In genomic region chr6:118895241-118895561, GRCh38 we compare ENCODE assay signal across 8 cellular contexts. TPM values are rescaled to one million over a fixed set of nuclear protein-coding genes. Genes with fewer than 3 reads are reported as not detected.
DNase-seq lines count a peak whose midpoint lies in the region; ATAC-seq, FAIRE-seq and TF ChIP-seq lines count a peak whose summit lies in the region.

No MANE protein-coding gene starts in this region.

- peak overlapping the region; percentile 64 for H3K18ac ChIP-seq in mesendoderm (ENCODE audit: low read length)

- ATAC-seq in K562 = no peak
- no peak for ATAC-seq in esophagus mucosa
- no peak for ATAC-seq in HG02840 (IDR thresholded peaks at IDR 0.05; ENCODE audit: low FRiP score, unreplicated experiment)
- no peak for ATAC-seq in GM18502 (IDR thresholded peaks at IDR 0.05; ENCODE audit: poor library complexity, unreplicated experiment)

- no peaks in the 10 kb centered on the region for H3K9me3 ChIP-seq in K562 (replicated peaks; ENCODE audit: control insufficient read depth, insufficient read depth, low read depth, low read length)

- CTCF ChIA-PET in K562 (lab: Yijun Ruan, JAX; ENCODE audit: low intra/inter-chr PET ratio) = interaction anchor here (0.6 kb wide), 1 partner anchor 230 kb away, joined by 3 read pairs; no protein-coding TSS in a partner anchor

- H2BK5ac ChIP-seq in mesendoderm (ENCODE audit: low read length) = no peak overlapping the region

- H2BK120ac ChIP-seq in mesendoderm (ENCODE audit: low read depth, low read length) = no peak overlapping the region

- TF ChIP-seq CTCF in 22Rv1 (IDR thresholded peaks at IDR 0.05) (no peak), HFF-Myc (IDR thresholded peaks at IDR 0.05; ENCODE audit: low read depth, low read length, missing control alignments) (no peak), K562 (IDR thresholded peaks at IDR 0.05 in 2 of 3, conservative IDR thresholded peaks at IDR 0.05 in 1 of 3; ENCODE audit: insufficient read depth in 2 of 3, low read depth in 1 of 3, low read length in 3 of 3) (no peak)

- H3K9ac ChIP-seq in K562 (ENCODE audit: insufficient read depth in 1 of 2, low read depth in 2 of 2, low read length in 2 of 2) (peak overlapping the region; percentile 95 to 99), mesendoderm (ENCODE audit: low read length) (peak overlapping the region; percentile 95)

- H3K4ac ChIP-seq in mesendoderm (ENCODE audit: low read depth, low read length) = peak overlapping the region; percentile 76

- no peak overlapping the region for H2AFZ ChIP-seq in K562 (ENCODE audit: low read depth, low read length)

- H3K27ac ChIP-seq in 22Rv1 = peak overlapping the region; percentile 98
- peak overlapping the region; percentile 93 for H3K27ac ChIP-seq in K562 (ENCODE audit: extremely low read depth, low read depth, low read length)
- H3K27ac ChIP-seq in mesendoderm (ENCODE audit: low read depth, low read length) = no peak overlapping the region

- 0 out of 4 replicates have a peak, but pooled peaks of 1 of the 2 experiments have one; percentile 6 for TF ChIP-seq RAD21 in K562 (CRISPR knock-in tag; conservative IDR thresholded peaks at IDR 0.05 in 1 of 2, IDR thresholded peaks at IDR 0.05 in 1 of 2)

- peaks cover 91% of the 10 kb centered on the region for H3K79me2 ChIP-seq in K562 (ENCODE audit: control insufficient read depth, insufficient read depth, low read length)
- peaks cover 45% of the 10 kb centered on the region for H3K79me2 ChIP-seq in mesendoderm (ENCODE audit: control insufficient read depth, insufficient read depth, low read length)

- under 1% methylated on average over 14 of the region's 14 CpGs for WGBS in K562 (ENCODE audit: insufficient coverage, low coverage, missing lambda C conversion rate)
- WGBS in mesendoderm (ENCODE audit: extremely low coverage, insufficient coverage, low lambda C conversion rate) = no CpG with 5 or more reads among the region's 14 CpGs

- no peak overlapping the region for H4K5ac ChIP-seq in mesendoderm (ENCODE audit: low read length)

- no peaks in the 10 kb centered on the region for H4K20me1 ChIP-seq in K562 (replicated peaks; ENCODE audit: control insufficient read depth, insufficient read depth, low read length)

- peaks cover 29% of the 10 kb centered on the region for H3K36me3 ChIP-seq in K562 (ENCODE audit: control insufficient read depth, insufficient read depth, low read length)
- no peaks in the 10 kb centered on the region for H3K36me3 ChIP-seq in mesendoderm (ENCODE audit: control insufficient read depth, insufficient read depth, low read length)

- TF ChIP-seq EP300 in K562 (IDR thresholded peaks at IDR 0.05; ENCODE audit: low read length) = no peak

- peaks cover 2% of the 10 kb centered on the region for H3K79me1 ChIP-seq in mesendoderm (ENCODE audit: low read length)

- no peak overlapping the region for H4K8ac ChIP-seq in mesendoderm (ENCODE audit: low read depth, low read length)

- in situ Hi-C loops in K562 (cut with MboI) = no loop called here

- H3K9me1 ChIP-seq in K562 (ENCODE audit: control insufficient read depth, insufficient read depth, low read length) = no peaks in the 10 kb centered on the region

- POLR2A ChIA-PET in K562 (lab: Yijun Ruan, JAX) = interaction anchor here (1.4 to 4.0 kb wide), 4 partner anchors 9 to 40 kb away, joined by 4 to 14 read pairs (median 8); partner anchors contain the start of gene MCM9

- H3K4me3 ChIP-seq in HFF-Myc (replicated peaks; ENCODE audit: low read depth, low read length) (peak overlapping the region; percentile 82), K562 (peak overlapping the region; percentile 72), mesendoderm (ENCODE audit: low read length) (peak overlapping the region; percentile 94)

- no TSS peak for BruUV-seq in K562 (replicated peaks; lab: Mats Ljungman, UMichigan)

- H3K4me2 ChIP-seq in K562 (ENCODE audit: insufficient read depth, low read length) (peak overlapping the region; percentile 93), mesendoderm (ENCODE audit: low read length) (no peak overlapping the region)

- H3K4me1 ChIP-seq in K562 (replicated peaks in 1 of 2; ENCODE audit: control insufficient read depth in 2 of 2, insufficient read depth in 2 of 2, low read length in 2 of 2) (peaks cover 20 to 47% of the 10 kb centered on the region in 2 experiments), mesendoderm (ENCODE audit: control insufficient read depth, low read depth, low read length) (peaks cover 6% of the 10 kb centered on the region)

- FAIRE-seq in K562 (lab: Jason Lieb, UNC) = no peak

- H2BK15ac ChIP-seq in mesendoderm (replicated peaks; ENCODE audit: low read depth) = no peak overlapping the region

- H3K23ac ChIP-seq in mesendoderm (ENCODE audit: low read length) = no peak overlapping the region

- no peak overlapping the region for H2AK5ac ChIP-seq in mesendoderm (ENCODE audit: low read length)

- peak overlapping the region; percentile 97 for H3K56ac ChIP-seq in mesendoderm (ENCODE audit: low read length)

- H3K27me3 ChIP-seq in K562 (ENCODE audit: control insufficient read depth in 2 of 2, insufficient read depth in 2 of 2, low read length in 2 of 2) (no peaks in the 10 kb centered on the region), mesendoderm (ENCODE audit: insufficient read depth, low read length, poor library complexity) (no peaks in the 10 kb centered on the region)

- intact Hi-C loops in K562 (cut with micrococcal nuclease) = loop anchor here (2.0 to 10.0 kb wide), 2 partner anchors 40 to 240 kb away; partner anchors contain the start of genes CEP85L and MCM9

- TF ChIP-seq POLR2A in K562 (conservative IDR thresholded peaks at IDR 0.05) = no peak

- DNase-seq in HFF-Myc (ENCODE audit: extremely low read depth, low read depth) (no peak), K562 (ENCODE audit: extremely low read depth in 1 of 4, low spot score in 3 of 4) (no peak), mesendoderm (no peak), SW480 (ENCODE audit: low spot score) (no peak)

TF ChIP-seq in K562, 482 proteins besides CTCF, POLR2A, EP300 and RAD21 (continues in another document):
- TF ChIP-seq UBTF (IDR thresholded peaks at IDR 0.05; ENCODE audit: borderline replicate concordance in 1 of 2, low read depth in 2 of 2, low read length in 2 of 2) = no peak
- TF ChIP-seq CBX1 (IDR thresholded peaks at IDR 0.05; ENCODE audit: low read depth) = no peak

RNA-seq across cellular contexts. Expression of gene ASF1A, which starts 1.2 kb away (rescaled TPM):
- 12.1 and 19.2 TPM in 2 replicates for total RNA-seq in K562 (2011; cell fraction: chromatin; rRNA removed; ENCODE audit: low replicate concordance)
- 6.8 and 7.5 TPM in 2 replicates for total RNA-seq in K562 (2011; cell fraction: nucleolus; rRNA removed)
- total RNA-seq in K562 (2011; cell fraction: nucleoplasm; rRNA removed) = 8.8 and 12.4 TPM in 2 replicates
- total RNA-seq in K562 (2014; rRNA removed) (31.8 and 34.6 TPM in 2 replicates), K562 (2014; rRNA removed; fragmentation: Illumina TruSeq; extraction: Trizol) (45.3 and 49.5 TPM in 2 replicates), K562 (2015; rRNA removed; fragmentation: Illumina TruSeq; extraction: Trizol) (28.8 and 31.5 TPM in 2 replicates), K562 (2021) (42.4 and 49.4 TPM in 2 replicates), esophagus mucosa (17.9 TPM)
- polyA plus RNA-seq in K562 (2011; rRNA removed) (26.8 and 37.0 TPM in 2 replicates), K562 (2014; fragmentation: Illumina TruSeq; extraction: Trizol) (35.0 and 36.2 TPM in 2 replicates), K562 (2014; fragmentation: Nextera tagmentation; extraction: Ambion mirVana) (10 to 100 TPM; 32.1 to 34.8 TPM), K562 (2014; rRNA removed) (33.2 and 34.5 TPM in 2 replicates)
- polyA plus RNA-seq in K562 (2011; cell fraction: cytosol; rRNA removed) = 9.0 and 9.9 TPM in 2 replicates
- polyA plus RNA-seq in K562 (2011; cell fraction: nucleus; rRNA removed) = 7.4 and 10.5 TPM in 2 replicates
- polyA plus RNA-seq in K562 (2012) = 24.5 and 25.5 TPM in 2 replicates
- 23.1 and 25.9 TPM in 2 replicates for polyA minus RNA-seq in K562 (2011; rRNA and poly(A)+ RNA removed)
- 7.7 and 13.6 TPM in 2 replicates for polyA minus RNA-seq in K562 (2011; cell fraction: cytosol; rRNA and poly(A)+ RNA removed)
- polyA minus RNA-seq in K562 (2011; cell fraction: nucleus; rRNA and poly(A)+ RNA removed) = 13.7 and 21.2 TPM in 2 replicates
- 37.3 TPM for polyA plus RNA-seq in mesendoderm (2013, experiment 1 of 2)
- polyA plus RNA-seq in mesendoderm (2013, experiment 2 of 2) = 39.0 TPM

RNA-seq across cellular contexts. Expression of gene MCM9, which starts 39.8 kb away (rescaled TPM):
- 53.3 and 93.6 TPM in 2 replicates for total RNA-seq in K562 (2011; cell fraction: chromatin; rRNA removed; ENCODE audit: low replicate concordance)
- 21.1 and 21.2 TPM in 2 replicates for total RNA-seq in K562 (2011; cell fraction: nucleolus; rRNA removed)
- 36.7 and 42.6 TPM in 2 replicates for total RNA-seq in K562 (2011; cell fraction: nucleoplasm; rRNA removed)
- total RNA-seq in K562 (2014; rRNA removed) (8.2 and 8.6 TPM in 2 replicates), K562 (2014; rRNA removed; fragmentation: Illumina TruSeq; extraction: Trizol) (16.7 and 18.2 TPM in 2 replicates), K562 (2015; rRNA removed; fragmentation: Illumina TruSeq; extraction: Trizol) (13.7 and 16.3 TPM in 2 replicates), K562 (2021) (13.1 and 16.7 TPM in 2 replicates), esophagus mucosa (15.6 TPM)
- polyA plus RNA-seq in K562 (2011; rRNA removed) (9.9 and 13.1 TPM in 2 replicates), K562 (2014; fragmentation: Illumina TruSeq; extraction: Trizol) (10.3 and 11.6 TPM in 2 replicates), K562 (2014; fragmentation: Nextera tagmentation; extraction: Ambion mirVana) (1 to 10 TPM; 4.8 to 5.8 TPM), K562 (2014; rRNA removed) (9.1 and 10.7 TPM in 2 replicates)
- 2.1 and 4.2 TPM in 2 replicates for polyA plus RNA-seq in K562 (2011; cell fraction: cytosol; rRNA removed)
- polyA plus RNA-seq in K562 (2011; cell fraction: nucleus; rRNA removed) = 20.1 and 22.3 TPM in 2 replicates
- polyA plus RNA-seq in K562 (2012) = 8.9 and 10.5 TPM in 2 replicates
- 29.3 and 32.8 TPM in 2 replicates for polyA minus RNA-seq in K562 (2011; rRNA and poly(A)+ RNA removed)
- polyA minus RNA-seq in K562 (2011; cell fraction: cytosol; rRNA and poly(A)+ RNA removed) = 8.1 and 10.8 TPM in 2 replicates
- 27.1 and 35.7 TPM in 2 replicates for polyA minus RNA-seq in K562 (2011; cell fraction: nucleus; rRNA and poly(A)+ RNA removed)
- 4.9 TPM for polyA plus RNA-seq in mesendoderm (2013, experiment 1 of 2)
- 5.0 TPM for polyA plus RNA-seq in mesendoderm (2013, experiment 2 of 2)
